ENCODE assay signal across 14 cellular contexts in the genomic region with DNA sequence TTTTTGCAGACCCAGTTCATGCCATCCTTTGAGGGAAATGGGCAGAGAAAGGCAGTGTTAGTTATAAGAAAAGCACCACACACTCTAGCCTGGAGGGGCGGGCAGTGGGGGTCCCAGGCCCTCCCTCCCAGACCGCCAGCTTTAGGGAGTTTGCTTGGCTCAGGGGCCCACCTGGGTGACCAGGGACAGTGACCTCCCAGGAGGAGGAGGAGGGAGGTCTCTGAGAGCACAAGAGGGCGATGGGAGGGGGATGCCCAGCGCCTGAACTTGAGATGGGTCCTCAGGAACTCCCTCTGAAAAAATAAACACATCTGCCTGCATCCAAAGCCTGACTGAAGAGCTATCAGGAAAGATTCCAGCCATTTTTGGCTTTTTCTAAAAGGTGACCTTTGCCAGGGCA. TPM values are rescaled to one million over a fixed set of nuclear protein-coding genes. Genes with fewer than 3 reads are reported as not detected.
DNase-seq lines count a peak whose midpoint lies in the region; ATAC-seq and TF ChIP-seq lines count a peak whose summit lies in the region.
"Had no signal": no experiment of that assay in that cellular context is flagged by ENCODE, and none has a peak within 500 bp of the region (broad histone marks: within the 10 kb centered on the region; RNA-seq: fewer than 3 reads in every experiment).

No MANE protein-coding gene starts in this region.

- CTCF ChIA-PET in activated CD4-positive, alpha-beta T cell treated with anti-CD3 and anti-CD28 coated beads for 36 hours (lab: Charles Lee) = interaction anchor here (0.6 to 3.9 kb wide), 5 partner anchors 8 to 129 kb away, joined by 3 to 22 read pairs (median 3); partner anchors contain the start of gene ARL3

- H3K36me3 Mint-ChIP-seq in activated CD4-positive, alpha-beta T cell treated with anti-CD3 and anti-CD28 coated beads for 36 hours (ENCODE audit: low read depth) = peaks cover 6% of the 10 kb centered on the region
- H3K36me3 Mint-ChIP-seq in nephron (ENCODE audit: low read depth) = peaks cover 13% of the 10 kb centered on the region
- H3K36me3 Mint-ChIP-seq in activated T-cell treated with anti-CD3 and anti-CD28 coated beads, Interleukin-2, amount 50 U/mL, for 4 hours (ENCODE audit: insufficient read depth) = no peaks in the 10 kb centered on the region

- no peaks in the 10 kb centered on the region for H3K36me3 ChIP-seq in transverse colon
- H3K36me3 ChIP-seq: gastrocnemius medialis had no signal

- H3K27me3 ChIP-seq in transverse colon = no peaks in the 10 kb centered on the region
- H3K27me3 ChIP-seq: gastrocnemius medialis had no signal

- TF ChIP-seq CTCF in nephron (IDR thresholded peaks at IDR 0.05; ENCODE audit: unreplicated experiment in 3 of 3) (no peak), transverse colon (IDR thresholded peaks at IDR 0.05) (no peak)

- no peaks in the 10 kb centered on the region for H3K27me3 Mint-ChIP-seq in activated CD4-positive, alpha-beta T cell treated with anti-CD3 and anti-CD28 coated beads for 36 hours
- H3K27me3 Mint-ChIP-seq in nephron (ENCODE audit: low read depth) = no peaks in the 10 kb centered on the region
- H3K27me3 Mint-ChIP-seq in activated T-cell treated with anti-CD3 and anti-CD28 coated beads, Interleukin-2, amount 50 U/mL, for 4 hours (ENCODE audit: low read depth) = no peaks in the 10 kb centered on the region

- no peak for ATAC-seq in activated CD4-positive, alpha-beta T cell treated with anti-CD3 and anti-CD28 coated beads for 36 hours
- no peak for ATAC-seq in activated T-cell treated with anti-CD3 and anti-CD28 coated beads, Interleukin-2, amount 50 U/mL, for 4 hours
- no peak for ATAC-seq in HG03565 (IDR thresholded peaks at IDR 0.05; ENCODE audit: unreplicated experiment)
- ATAC-seq: A549, gastrocnemius medialis had no signal

- in situ Hi-C loops in transverse colon (cut with MboI; ENCODE audit: low pct_ligation_motif_present in 1 of 4, low pct_unique_long_range_greater_than_20kb in 1 of 4, low sequenced_read_pairs in 3 of 4) = no loop called here

- no peak for DNase-seq in activated CD4-positive, alpha-beta T cell treated with anti-CD3 and anti-CD28 coated beads for 36 hours
- DNase-seq in activated CD4-positive, alpha-beta T cell treated with anti-CD3 and anti-CD28 coated beads for 4 hours = no peak
- DNase-seq in transverse colon (no peak), midbrain (lab: John Stamatoyannopoulos, UW) (no peak)
- no peak for DNase-seq in activated T-cell treated with anti-CD3 and anti-CD28 coated beads, Interleukin-2, amount 50 U/mL, for 4 hours
- DNase-seq: activated CD4-positive, CD25-positive, alpha-beta regulatory T cell; cortex of kidney; gastrocnemius medialis; NCI-H2081; stimulated activated CD4-positive, alpha-beta T cell treated with anti-CD3 and anti-CD28 coated beads, Interleukin-2, amount 100 ng/mL, for 24 hours had no signal

- no peak overlapping the region for H3K4me3 Mint-ChIP-seq in activated CD4-positive, alpha-beta T cell treated with anti-CD3 and anti-CD28 coated beads for 36 hours
- peak overlapping the region; percentile 32 to 76 (median 37) for H3K4me3 Mint-ChIP-seq in nephron
- no peak overlapping the region for H3K4me3 Mint-ChIP-seq in activated T-cell treated with anti-CD3 and anti-CD28 coated beads, Interleukin-2, amount 50 U/mL, for 4 hours

- peaks cover 21 to 58% (median 30%) of the 10 kb centered on the region in 4 donors for H3K4me1 ChIP-seq in transverse colon

- TF ChIP-seq POLR2A in transverse colon (IDR thresholded peaks at IDR 0.05) = no peak

- H3K27ac Mint-ChIP-seq in activated CD4-positive, alpha-beta T cell treated with anti-CD3 and anti-CD28 coated beads for 36 hours = peak overlapping the region; percentile 30
- peak overlapping the region; percentile 97 to 98 (median 98) for H3K27ac Mint-ChIP-seq in nephron

- H3K27ac ChIP-seq in cingulate gyrus (ENCODE audit: low read depth, low read length) (peak overlapping the region; percentile 55), transverse colon (peak overlapping the region; percentile 63 to 75 (median 72))
- H3K27ac ChIP-seq: A549 had no signal

- WGBS in transverse colon (ENCODE audit: low coverage in 1 of 2), 2 donors = 80% methylated on average over 4 of the region's 4 CpGs; no CpG with 5 or more reads in 1 of the 2 donors

- no peaks in the 10 kb centered on the region for H3K9me3 ChIP-seq in transverse colon
- H3K9me3 ChIP-seq: A549, gastrocnemius medialis had no signal

- intact Hi-C loops in activated CD4-positive, alpha-beta T cell treated with anti-CD3 and anti-CD28 coated beads for 36 hours (cut with DNase I, micrococcal nuclease) = loop anchor here in 1 of 2 experiments (5.0 kb wide), 1 partner anchor 35 kb away; the partner anchor contains the start of genes ARL3 and SFXN2
- intact Hi-C loops in transverse colon (cut with DNase I; ENCODE audit: low total_unique reads) = no loop called here

- POLR2A ChIA-PET in activated CD4-positive, alpha-beta T cell treated with anti-CD3 and anti-CD28 coated beads for 36 hours (lab: Charles Lee) = interaction anchor here (1.1 kb wide), 1 partner anchor 32 kb away, joined by 3 read pairs; the partner anchor contains the start of gene TRIM8

- H3K4me1 Mint-ChIP-seq in activated CD4-positive, alpha-beta T cell treated with anti-CD3 and anti-CD28 coated beads for 36 hours = peaks cover 49% of the 10 kb centered on the region
- peaks cover 86% of the 10 kb centered on the region for H3K4me1 Mint-ChIP-seq in nephron
- H3K4me1 Mint-ChIP-seq in activated T-cell treated with anti-CD3 and anti-CD28 coated beads, Interleukin-2, amount 50 U/mL, for 4 hours (ENCODE audit: low read depth) = peaks cover 60% of the 10 kb centered on the region

- no peak for TF ChIP-seq EP300 in transverse colon (IDR thresholded peaks at IDR 0.05; ENCODE audit: low read depth)

- H3K9me3 Mint-ChIP-seq in activated CD4-positive, alpha-beta T cell treated with anti-CD3 and anti-CD28 coated beads for 36 hours (ENCODE audit: low read depth) = no peaks in the 10 kb centered on the region
- no peaks in the 10 kb centered on the region for H3K9me3 Mint-ChIP-seq in nephron
- no peaks in the 10 kb centered on the region for H3K9me3 Mint-ChIP-seq in activated T-cell treated with anti-CD3 and anti-CD28 coated beads, Interleukin-2, amount 50 U/mL, for 4 hours

- no peak overlapping the region for H3K4me3 ChIP-seq in transverse colon
- H3K4me3 ChIP-seq: A549, gastrocnemius medialis had no signal

RNA-seq across cellular contexts. Expression of gene TRIM8, which starts 32.6 kb away (rescaled TPM):
- total RNA-seq in activated CD4-positive, alpha-beta T cell treated with anti-CD3 and anti-CD28 coated beads for 36 hours = 10 to 100 TPM; 37.8 to 39.1 TPM
- 100 to 1,000 TPM in 1 of 4 donors, 10 to 100 TPM in 3; 59.1 to 108 (median 66.8) TPM for total RNA-seq in transverse colon
- total RNA-seq in activated T-cell treated with anti-CD3 and anti-CD28 coated beads, Interleukin-2, amount 50 U/mL, for 4 hours = 10 to 100 TPM; 53.9 to 67.6 (median 59.9) TPM

RNA-seq across cellular contexts. Expression of gene ARL3, which starts 37.3 kb away (rescaled TPM):
- total RNA-seq in activated CD4-positive, alpha-beta T cell treated with anti-CD3 and anti-CD28 coated beads for 36 hours = 1 to 10 TPM; 6.4 to 6.9 TPM
- total RNA-seq in transverse colon = 1 to 10 TPM; 2.2 to 3.4 (median 2.8) TPM
- 1 to 10 TPM; 3.2 to 4.8 (median 3.3) TPM for total RNA-seq in activated T-cell treated with anti-CD3 and anti-CD28 coated beads, Interleukin-2, amount 50 U/mL, for 4 hours

RNA-seq across cellular contexts. Expression of gene SFXN2, which starts 37.5 kb away (rescaled TPM):
- total RNA-seq in activated CD4-positive, alpha-beta T cell treated with anti-CD3 and anti-CD28 coated beads for 36 hours = 10 to 100 TPM; 18.2 to 20.7 TPM
- 10 to 100 TPM in 2 of 4 donors, 1 to 10 TPM in 2; 2.1 to 64.9 (median 7.3) TPM for total RNA-seq in transverse colon
- 10 to 100 TPM; 29.0 to 33.7 (median 31.2) TPM for total RNA-seq in activated T-cell treated with anti-CD3 and anti-CD28 coated beads, Interleukin-2, amount 50 U/mL, for 4 hours

Comparison
In these comparisons a context has a peak if more than half of its experiments do, and no peak if none do; other contexts are left out.
1. H3K4me3 Mint-ChIP-seq: peak in nephron (3 of 3); none in activated CD4-positive, alpha-beta T cell treated with anti-CD3 and anti-CD28 coated beads for 36 hours (single experiment) and activated T-cell treated with anti-CD3 and anti-CD28 coated beads, Interleukin-2, amount 50 U/mL, for 4 hours (single experiment).